In genomic region chr21:22225299-22225698, GRCh38 we compare ENCODE assay signal across 29 cellular contexts.
"Had no signal": no experiment of that assay in that cellular context is flagged by ENCODE, and none has a peak within 500 bp of the region (broad histone marks: within the 10 kb centered on the region; RNA-seq: fewer than 3 reads in every experiment).

No MANE protein-coding gene starts in this region.

- H3K36me3 Mint-ChIP-seq: activated naive CD4-positive, alpha-beta T cell treated with anti-CD3 and anti-CD28 coated beads, Interleukin-2, amount 10 ng/mL, durations not matched to agents 7 days and 5 days; activated naive CD8-positive, alpha-beta T cell; brain had no signal

- H3K4me3 Mint-ChIP-seq: activated CD4-positive, alpha-beta T cell treated with anti-CD3 and anti-CD28 coated beads, Interleukin-2, amount 10 ng/mL, durations not matched to agents 7 days and 5 days; activated naive CD4-positive, alpha-beta T cell treated with anti-CD3 and anti-CD28 coated beads, Interleukin-2, amount 10 ng/mL, durations not matched to agents 7 days and 5 days; activated naive CD8-positive, alpha-beta T cell; activated naive CD8-positive, alpha-beta T cell treated with anti-CD3 and anti-CD28 coated beads, Interleukin-2, amount 50 U/mL, for 24 hours; activated T-cell treated with anti-CD3 and anti-CD28 coated beads, Interleukin-2, amount 50 U/mL, for 4 hours; activated T-helper 1 cell treated with anti-CD3 and anti-CD28 coated beads, Interleukin-12 subunit alpha, Interleukin-12 subunit beta, Interleukin-2, Interleukin-4 antibody, amounts not matched to agents 30 ng/mL and 10 ng/mL and 1 ng/mL, durations not matched to agents 14 hours and 24 hours and 36 hours; brain had no signal

- H3K27me3 ChIP-seq: Peyer's patch had no signal

- H3K9me3 Mint-ChIP-seq: activated CD4-positive, alpha-beta T cell treated with anti-CD3 and anti-CD28 coated beads, Interleukin-2, amount 10 ng/mL, durations not matched to agents 7 days and 5 days; activated naive CD4-positive, alpha-beta T cell treated with anti-CD3 and anti-CD28 coated beads, Interleukin-2, amount 10 ng/mL, durations not matched to agents 7 days and 5 days; activated T-helper 1 cell treated with anti-CD3 and anti-CD28 coated beads, Interleukin-12 subunit alpha, Interleukin-12 subunit beta, Interleukin-2, Interleukin-4 antibody, amounts not matched to agents 30 ng/mL and 10 ng/mL and 1 ng/mL, durations not matched to agents 14 hours and 24 hours and 36 hours; brain had no signal

- DNase-seq: activated CD4-positive, alpha-beta T cell treated with anti-CD3 and anti-CD28 coated beads, Interleukin-2, amount 10 ng/mL, durations not matched to agents 7 days and 5 days; activated CD4-positive, alpha-beta T cell treated with anti-CD3 and anti-CD28 coated beads, Interleukin-2, amount 50 U/mL, for 48 hours; activated CD8-positive, alpha-beta memory T cell treated with anti-CD3 and anti-CD28 coated beads, Interleukin-2, amount 50 U/mL, for 4 hours; activated gamma-delta T cell treated with Interleukin-2 at 50 U/mL for 16 hours; activated naive CD4-positive, alpha-beta T cell treated with anti-CD3 and anti-CD28 coated beads, Interleukin-2, amount 10 ng/mL, durations not matched to agents 7 days and 5 days; activated naive CD8-positive, alpha-beta T cell treated with anti-CD3 and anti-CD28 coated beads, Interleukin-2, amount 50 U/mL, for 24 hours; activated T-cell treated with anti-CD3 and anti-CD28 coated beads for 4 hours; activated T-cell treated with anti-CD3 and anti-CD28 coated beads, Interleukin-2, amount 50 U/mL, for 4 hours; anterior cingulate cortex; caudate nucleus; cerebellar nuclear complex; MM.1S; MV-4-11; NCI-H1092; NCI-H1436 treated with DMSO at 0.1 percent for 48 hours; NCI-H187; NCI-H2029 treated with DMSO at 0.1 percent for 48 hours; NCI-H2107; NCI-H2171; NCI-H510A; NCI-H526; PC-3; Peyer's patch; RPMI8226; SHP77 treated with DMSO at 0.1 percent for 48 hours; T1000 had no signal

- H3K27ac ChIP-seq: Peyer's patch had no signal

- H3K4me3 ChIP-seq: Peyer's patch had no signal

- H3K36me3 ChIP-seq: Peyer's patch had no signal

- H3K27me3 Mint-ChIP-seq: activated CD4-positive, alpha-beta T cell treated with anti-CD3 and anti-CD28 coated beads, Interleukin-2, amount 10 ng/mL, durations not matched to agents 7 days and 5 days; activated naive CD4-positive, alpha-beta T cell treated with anti-CD3 and anti-CD28 coated beads, Interleukin-2, amount 10 ng/mL, durations not matched to agents 7 days and 5 days; activated naive CD8-positive, alpha-beta T cell; activated naive CD8-positive, alpha-beta T cell treated with anti-CD3 and anti-CD28 coated beads, Interleukin-2, amount 50 U/mL, for 24 hours had no signal

- H3K4me1 ChIP-seq: Peyer's patch had no signal

- ATAC-seq: activated naive CD8-positive, alpha-beta T cell treated with anti-CD3 and anti-CD28 coated beads, Interleukin-2, amount 50 U/mL, for 24 hours; activated T-cell treated with anti-CD3 and anti-CD28 coated beads, Interleukin-2, amount 50 U/mL, for 4 hours; PC-3 had no signal

- H3K27ac Mint-ChIP-seq: activated CD4-positive, alpha-beta T cell treated with anti-CD3 and anti-CD28 coated beads, Interleukin-2, amount 10 ng/mL, durations not matched to agents 7 days and 5 days; activated naive CD4-positive, alpha-beta T cell treated with anti-CD3 and anti-CD28 coated beads, Interleukin-2, amount 10 ng/mL, durations not matched to agents 7 days and 5 days; activated naive CD8-positive, alpha-beta T cell; activated naive CD8-positive, alpha-beta T cell treated with anti-CD3 and anti-CD28 coated beads, Interleukin-2, amount 50 U/mL, for 24 hours; activated T-helper 1 cell treated with anti-CD3 and anti-CD28 coated beads, Interleukin-12 subunit alpha, Interleukin-12 subunit beta, Interleukin-2, Interleukin-4 antibody, amounts not matched to agents 30 ng/mL and 10 ng/mL and 1 ng/mL, durations not matched to agents 14 hours and 24 hours and 36 hours; brain had no signal
